ENCODE assay signal across 1 cellular context in the genomic region with DNA sequence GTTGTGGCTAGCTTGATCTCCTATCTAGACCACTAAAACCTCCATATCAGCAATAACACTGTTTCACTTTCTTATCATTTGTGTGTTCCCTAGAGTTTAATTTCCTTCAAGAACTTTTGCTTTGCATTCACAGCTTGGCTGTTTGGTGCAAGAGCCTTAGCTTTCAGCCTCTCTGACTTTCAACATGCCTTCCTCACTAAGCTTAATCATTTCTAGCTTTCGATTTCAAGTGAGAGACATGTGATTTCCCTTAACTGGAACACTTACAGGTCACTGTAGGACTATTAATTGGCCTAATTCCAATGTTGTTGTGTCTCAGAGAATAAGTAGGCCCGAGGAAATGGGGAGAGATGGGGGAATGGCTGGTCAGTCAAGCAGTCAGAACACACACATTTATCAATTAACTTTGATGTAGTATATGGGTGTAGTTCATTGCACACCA.
TF ChIP-seq lines count a peak whose summit lies in the region.

No MANE protein-coding gene starts in this region.

TF ChIP-seq in GM12878, 131 proteins besides CTCF, POLR2A, EP300 and RAD21 (continued from another document):
- TF ChIP-seq BCLAF1 (IDR thresholded peaks at IDR 0.05) (no peak), TCF7 (IDR thresholded peaks at IDR 0.05; ENCODE audit: borderline replicate concordance) (no peak), HDAC6 (IDR thresholded peaks at IDR 0.05; ENCODE audit: unreplicated experiment) (no peak), HCFC1 (IDR thresholded peaks at IDR 0.05; ENCODE audit: low read length) (no peak), MXI1 (IDR thresholded peaks at IDR 0.05; ENCODE audit: low read depth, low read length) (peak; percentile 80), YY1 (IDR thresholded peaks at IDR 0.05; ENCODE audit: low read depth, low read length) (no peak), NFIC (IDR thresholded peaks at IDR 0.05; ENCODE audit: low read depth, low read length) (peak; percentile 67; the same call in 1 of the 2 replicates), DPF2 (IDR thresholded peaks at IDR 0.05) (peak; percentile 79), YBX1 (IDR thresholded peaks at IDR 0.05) (no peak), STAT1 (conservative IDR thresholded peaks at IDR 0.05) (no peak), CEBPB (IDR thresholded peaks at IDR 0.05; ENCODE audit: borderline replicate concordance in 1 of 2, low read depth in 2 of 2, low read length in 2 of 2) (no peak), TCF3 (IDR thresholded peaks at IDR 0.05; ENCODE audit: borderline replicate concordance, insufficient read depth, low read depth, low read length) (no peak), MEF2A (IDR thresholded peaks at IDR 0.05; ENCODE audit: insufficient read depth, low read depth, low read length) (peak; percentile 44; the same call in 1 of the 2 replicates), SRF (IDR thresholded peaks at IDR 0.05; ENCODE audit: low read depth in 2 of 2, low read length in 2 of 2) (no peak), TARDBP (IDR thresholded peaks at IDR 0.05; ENCODE audit: borderline replicate concordance) (no peak), KAT2A (conservative IDR thresholded peaks at IDR 0.05; ENCODE audit: control insufficient read depth, low read depth, low read length) (no peak), SMC3 (IDR thresholded peaks at IDR 0.05; ENCODE audit: borderline replicate concordance, low read length) (no peak), ZNF622 (IDR thresholded peaks at IDR 0.05) (no peak), RCOR1 (conservative IDR thresholded peaks at IDR 0.05; ENCODE audit: low read depth, low read length) (no peak), IKZF2 (IDR thresholded peaks at IDR 0.05) (peak; percentile 85 to 88), IKZF1 (conservative IDR thresholded peaks at IDR 0.05) (peak; percentile 80), EGR1 (IDR thresholded peaks at IDR 0.05; ENCODE audit: borderline replicate concordance in 1 of 2, low read depth in 2 of 2, low read length in 2 of 2) (no peak), EED (IDR thresholded peaks at IDR 0.05; ENCODE audit: low read depth) (no peak; the same call in 1 of the 2 replicates)
- TF ChIP-seq, protein P1, sequence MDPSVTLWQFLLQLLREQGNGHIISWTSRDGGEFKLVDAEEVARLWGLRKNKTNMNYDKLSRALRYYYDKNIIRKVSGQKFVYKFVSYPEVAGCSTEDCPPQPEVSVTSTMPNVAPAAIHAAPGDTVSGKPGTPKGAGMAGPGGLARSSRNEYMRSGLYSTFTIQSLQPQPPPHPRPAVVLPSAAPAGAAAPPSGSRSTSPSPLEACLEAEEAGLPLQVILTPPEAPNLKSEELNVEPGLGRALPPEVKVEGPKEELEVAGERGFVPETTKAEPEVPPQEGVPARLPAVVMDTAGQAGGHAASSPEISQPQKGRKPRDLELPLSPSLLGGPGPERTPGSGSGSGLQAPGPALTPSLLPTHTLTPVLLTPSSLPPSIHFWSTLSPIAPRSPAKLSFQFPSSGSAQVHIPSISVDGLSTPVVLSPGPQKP (IDR thresholded peaks at IDR 0.05; ENCODE audit: low read depth, low read length), result no peak
- TF ChIP-seq, protein P2, sequence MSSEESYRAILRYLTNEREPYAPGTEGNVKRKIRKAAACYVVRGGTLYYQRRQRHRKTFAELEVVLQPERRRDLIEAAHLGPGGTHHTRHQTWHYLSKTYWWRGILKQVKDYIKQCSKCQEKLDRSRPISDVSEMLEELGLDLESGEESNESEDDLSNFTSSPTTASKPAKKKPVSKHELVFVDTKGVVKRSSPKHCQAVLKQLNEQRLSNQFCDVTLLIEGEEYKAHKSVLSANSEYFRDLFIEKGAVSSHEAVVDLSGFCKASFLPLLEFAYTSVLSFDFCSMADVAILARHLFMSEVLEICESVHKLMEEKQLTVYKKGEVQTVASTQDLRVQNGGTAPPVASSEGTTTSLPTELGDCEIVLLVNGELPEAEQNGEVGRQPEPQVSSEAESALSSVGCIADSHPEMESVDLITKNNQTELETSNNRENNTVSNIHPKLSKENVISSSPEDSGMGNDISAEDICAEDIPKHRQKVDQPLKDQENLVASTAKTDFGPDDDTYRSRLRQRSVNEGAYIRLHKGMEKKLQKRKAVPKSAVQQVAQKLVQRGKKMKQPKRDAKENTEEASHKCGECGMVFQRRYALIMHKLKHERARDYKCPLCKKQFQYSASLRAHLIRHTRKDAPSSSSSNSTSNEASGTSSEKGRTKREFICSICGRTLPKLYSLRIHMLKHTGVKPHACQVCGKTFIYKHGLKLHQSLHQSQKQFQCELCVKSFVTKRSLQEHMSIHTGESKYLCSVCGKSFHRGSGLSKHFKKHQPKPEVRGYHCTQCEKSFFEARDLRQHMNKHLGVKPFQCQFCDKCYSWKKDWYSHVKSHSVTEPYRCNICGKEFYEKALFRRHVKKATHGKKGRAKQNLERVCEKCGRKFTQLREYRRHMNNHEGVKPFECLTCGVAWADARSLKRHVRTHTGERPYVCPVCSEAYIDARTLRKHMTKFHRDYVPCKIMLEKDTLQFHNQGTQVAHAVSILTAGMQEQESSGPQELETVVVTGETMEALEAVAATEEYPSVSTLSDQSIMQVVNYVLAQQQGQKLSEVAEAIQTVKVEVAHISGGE (CRISPR knock-in tag; IDR thresholded peaks at IDR 0.05), result no peak
- TF ChIP-seq, protein P3, sequence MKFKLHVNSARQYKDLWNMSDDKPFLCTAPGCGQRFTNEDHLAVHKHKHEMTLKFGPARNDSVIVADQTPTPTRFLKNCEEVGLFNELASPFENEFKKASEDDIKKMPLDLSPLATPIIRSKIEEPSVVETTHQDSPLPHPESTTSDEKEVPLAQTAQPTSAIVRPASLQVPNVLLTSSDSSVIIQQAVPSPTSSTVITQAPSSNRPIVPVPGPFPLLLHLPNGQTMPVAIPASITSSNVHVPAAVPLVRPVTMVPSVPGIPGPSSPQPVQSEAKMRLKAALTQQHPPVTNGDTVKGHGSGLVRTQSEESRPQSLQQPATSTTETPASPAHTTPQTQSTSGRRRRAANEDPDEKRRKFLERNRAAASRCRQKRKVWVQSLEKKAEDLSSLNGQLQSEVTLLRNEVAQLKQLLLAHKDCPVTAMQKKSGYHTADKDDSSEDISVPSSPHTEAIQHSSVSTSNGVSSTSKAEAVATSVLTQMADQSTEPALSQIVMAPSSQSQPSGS (IDR thresholded peaks at IDR 0.05; ENCODE audit: low read length), result no peak
